8 cellular contexts compared by ENCODE assay signal in genomic region chr1:54277451-54278355, GRCh38.
A peak's percentile ranks its signal among the peaks of the same experiment; 100 is the strongest.
DNase-seq lines count a peak whose midpoint lies in the region; ATAC-seq and TF ChIP-seq lines count a peak whose summit lies in the region.

No MANE protein-coding gene starts in this region.

- no peak for ATAC-seq in SK-N-SH treated with all-trans-retinoic acid at 6 μM for 48 hours

- H3K4me2 ChIP-seq in parathyroid adenoma (ENCODE audit: low read length): no peak overlapping the region

- H2AFZ ChIP-seq in parathyroid adenoma: no peak overlapping the region

- H3K27ac ChIP-seq in KOPT-K1 (ENCODE audit: low read depth, low read length, poor library complexity, severe bottlenecking) (peak overlapping the region; percentile 45), esophagus (ENCODE audit: low read depth in 2 of 2, low read length in 1 of 2) (peak overlapping the region; percentile 83 to 84), parathyroid adenoma (peak overlapping the region; percentile 29)

- H3K4me1 ChIP-seq in esophagus (ENCODE audit: control insufficient read depth in 2 of 2, insufficient read depth in 2 of 2, low read length in 1 of 2): peaks cover 26 to 51% of the 10 kb centered on the region in 2 donors
- H3K4me1 ChIP-seq in parathyroid adenoma: no peaks in the 10 kb centered on the region

- H3K4me3 ChIP-seq in esophagus (ENCODE audit: low read depth in 1 of 2, low read length in 2 of 2) (no peak overlapping the region), parathyroid adenoma (ENCODE audit: low read depth, low read length) (no peak overlapping the region)

- H3K36me3 ChIP-seq in KOPT-K1 (ENCODE audit: insufficient read depth, low read length): peaks cover 70% of the 10 kb centered on the region
- no peaks in the 10 kb centered on the region for H3K36me3 ChIP-seq in esophagus (ENCODE audit: control insufficient read depth in 2 of 2, insufficient read depth in 2 of 2, low read length in 1 of 2)
- H3K36me3 ChIP-seq in parathyroid adenoma (ENCODE audit: control insufficient read depth, insufficient read depth, low read length): no peaks in the 10 kb centered on the region

- H3K9ac ChIP-seq in parathyroid adenoma: no peak overlapping the region

- no peaks in the 10 kb centered on the region for H3K27me3 ChIP-seq in esophagus (ENCODE audit: control insufficient read depth in 1 of 2, insufficient read depth in 2 of 2, low read length in 2 of 2)
- no peaks in the 10 kb centered on the region for H3K27me3 ChIP-seq in parathyroid adenoma (ENCODE audit: control insufficient read depth, insufficient read depth, low read length)

- no peak for TF ChIP-seq CTCF in parathyroid adenoma (IDR thresholded peaks at IDR 0.05)

- peaks cover 3% of the 10 kb centered on the region for H3K79me2 ChIP-seq in parathyroid adenoma

- WGBS in esophagus, 2 donors: 40 to 44% methylated on average over 4 of the region's 4 CpGs

- peak; percentile 13 for DNase-seq in DMS53 treated with DMSO at 0.1 percent for 48 hours (lab: John Stamatoyannopoulos, UW; ENCODE audit: unreplicated experiment)
- DNase-seq in EL: no peak
- DNase-seq in medulla oblongata (ENCODE audit: extremely low spot score): no peak
- DNase-seq in NCI-H1417 (lab: John Stamatoyannopoulos, UW): no peak

- no peaks in the 10 kb centered on the region for H3K9me3 ChIP-seq in KOPT-K1 (ENCODE audit: insufficient read depth, low read length, poor library complexity, severe bottlenecking)
- no peaks in the 10 kb centered on the region for H3K9me3 ChIP-seq in esophagus (ENCODE audit: control insufficient read depth in 2 of 2, insufficient read depth in 1 of 2, low read depth in 1 of 2, low read length in 1 of 2)
- no peaks in the 10 kb centered on the region for H3K9me3 ChIP-seq in parathyroid adenoma (ENCODE audit: control insufficient read depth, low read length)

TF ChIP-seq in SK-N-SH treated with all-trans-retinoic acid at 6 μM for 48 hours, 23 proteins besides CTCF, POLR2A, EP300 and RAD21:
- TF ChIP-seq CSRNP3 (CRISPR knock-in tag; IDR thresholded peaks at IDR 0.05) (no peak), ZFP30 (CRISPR knock-in tag; IDR thresholded peaks at IDR 0.05) (no peak), GLIS3 (CRISPR knock-in tag; IDR thresholded peaks at IDR 0.05) (no peak), ZNF8 (CRISPR knock-in tag; IDR thresholded peaks at IDR 0.05) (no peak), ESRRG (CRISPR knock-in tag; IDR thresholded peaks at IDR 0.05) (no peak), ZFP3 (CRISPR knock-in tag; IDR thresholded peaks at IDR 0.05) (no peak), TCF4 (CRISPR knock-in tag; IDR thresholded peaks at IDR 0.05; ENCODE audit: borderline replicate concordance) (no peak)
TF ChIP-seq in SK-N-SH treated with all-trans-retinoic acid at 6 μM for 48 hours: peak in this region for 0.

Comparison
In these comparisons a context has a peak if more than half of its experiments do, and no peak if none do; other contexts are left out.
1. H3K27ac ChIP-seq: peak in every context shown above with its lines; median percentile 84 in esophagus; 45 in KOPT-K1; 29 in parathyroid adenoma.